Comparison of ENCODE assay signal across 8 cellular contexts in genomic region chr12:82686223-82687019, GRCh38. TPM values are rescaled to one million over a fixed set of nuclear protein-coding genes. Genes with fewer than 3 reads are reported as not detected.
A peak's percentile ranks its signal among the peaks of the same experiment; 100 is the strongest.
DNase-seq lines count a peak whose midpoint lies in the region; ATAC-seq and FAIRE-seq lines count a peak whose summit lies in the region.

TSS of gene TMTC2 (plus strand) at chr12:82686906.

- peak within 1 kb of the TSS in 1 of 2 donors; percentile 74 for H3K27ac ChIP-seq in aorta (ENCODE audit: low read depth in 1 of 2, low read length in 2 of 2)

- no peaks in the 10 kb centered on the region for H3K27me3 ChIP-seq in aorta (ENCODE audit: control insufficient read depth in 1 of 2, insufficient read depth in 2 of 2, low read length in 1 of 2)

- H3K36me3 ChIP-seq in aorta (ENCODE audit: control insufficient read depth in 1 of 2, insufficient read depth in 2 of 2, low read length in 1 of 2): no peaks in the 10 kb centered on the region

- intact Hi-C loops in aorta (cut with DNase I): no loop called here

- peak; percentile 91 for FAIRE-seq in GM18507 (lab: Jason Lieb, UNC)

- no peaks in the 10 kb centered on the region for H3K4me1 ChIP-seq in aorta (ENCODE audit: control insufficient read depth in 1 of 2, insufficient read depth in 2 of 2, low read length in 2 of 2)

- H3K4me3 ChIP-seq in aorta (ENCODE audit: low read length in 2 of 2): peak within 1 kb of the TSS; percentile 64 to 84

- ATAC-seq in HG02943 (IDR thresholded peaks at IDR 0.05; ENCODE audit: low read depth, unreplicated experiment): peak; percentile 83
- ATAC-seq in aorta (ENCODE audit: low FRiP score): peak; percentile 99

- WGBS in aorta, 2 donors: 0 to 1% methylated on average over 35 of the region's 35 CpGs

- H3K9me3 ChIP-seq in aorta (ENCODE audit: control insufficient read depth, low read length): no peaks in the 10 kb centered on the region

- DNase-seq in GM18507 (ENCODE audit: extremely low spot score, insufficient read length, low read depth) (peak; percentile 84), NCI-H187 (lab: John Stamatoyannopoulos, UW) (peak; percentile 87 to 93), T-helper 9 cell (peak; percentile 85), astrocyte of the hippocampus (ENCODE audit: low read depth, low spot score) (peak; percentile 97), hepatic stellate cell (ENCODE audit: low spot score) (peak; percentile 94), renal cortical epithelial cell (ENCODE audit: low read depth) (peak; percentile 82), aorta (peak; percentile 95 to 96)

RNA-seq across cellular contexts. Expression of gene TMTC2, which starts in this region (rescaled TPM):
- total RNA-seq in renal cortical epithelial cell (4.7 and 11.1 TPM in 2 replicates), aorta (10 to 100 TPM in 1 of 2 donors, 1 to 10 TPM in 1; 5.7 to 10.9 TPM)
- 1 to 10 TPM in 1 of 2 donors, under 1 TPM in 1; 0.50 to 1.6 TPM for polyA plus RNA-seq in aorta
